Comparison of ENCODE assay signal across 26 cellular contexts in genomic region chr4:3317011-3317655, GRCh38. TPM values are rescaled to one million over a fixed set of nuclear protein-coding genes. Genes with fewer than 3 reads are reported as not detected.
DNase-seq lines count a peak whose midpoint lies in the region; ATAC-seq, FAIRE-seq and TF ChIP-seq lines count a peak whose summit lies in the region.
"Had no signal": no experiment of that assay in that cellular context is flagged by ENCODE, and none has a peak within 500 bp of the region (broad histone marks: within the 10 kb centered on the region; RNA-seq: fewer than 3 reads in every experiment).

No MANE protein-coding gene starts in this region.

- FAIRE-seq in HepG2 (lab: Jason Lieb, UNC), result no peak
- FAIRE-seq: bronchial epithelial cell, GM12878 had no signal

- H2AFZ ChIP-seq in HepG2 (ENCODE audit: low read length), result no peak overlapping the region

- peaks cover 20% of the 10 kb centered on the region for H3K36me3 Mint-ChIP-seq in type B pancreatic cell

- TF ChIP-seq EP300 in HepG2 (IDR thresholded peaks at IDR 0.05; ENCODE audit: low read depth in 2 of 2, low read length in 2 of 2) (no peak), HepG2 (CRISPR knock-in tag; IDR thresholded peaks at IDR 0.05; ENCODE audit: borderline replicate concordance) (no peak)

- peaks cover 8 to 10% of the 10 kb centered on the region in 2 donors for H3K4me1 ChIP-seq in adrenal gland (replicated peaks in 1 of 2)
- peaks cover 22% of the 10 kb centered on the region for H3K4me1 ChIP-seq in HepG2 (ENCODE audit: insufficient read depth, low read length)

- no peak overlapping the region for H3K27ac Mint-ChIP-seq in type B pancreatic cell
- H3K27ac Mint-ChIP-seq: activated naive CD8-positive, alpha-beta T cell; activated T-helper 17 cell treated with anti-CD3 and anti-CD28 coated beads, Interleukin-2, amount 50 U/mL, for 72 hours; CD8-positive, alpha-beta memory T cell; effector memory CD8-positive, alpha-beta T cell; naive thymus-derived CD4-positive, alpha-beta T cell had no signal

- peaks cover 9% of the 10 kb centered on the region for H3K79me2 ChIP-seq in HepG2 (ENCODE audit: insufficient read depth, low read length)

- CTCF ChIA-PET in HepG2 (lab: Yijun Ruan, JAX; ENCODE audit: low intra/inter-chr PET ratio, low total read pairs), result no interaction called here

- POLR2A ChIA-PET in HepG2 (lab: Yijun Ruan, JAX), result no interaction called here

- no peak overlapping the region for H3K9ac ChIP-seq in HepG2 (ENCODE audit: insufficient read depth, low read depth, low read length)

- H3K4me1 Mint-ChIP-seq in type B pancreatic cell (ENCODE audit: unreplicated experiment), result peaks cover 22% of the 10 kb centered on the region
- H3K4me1 Mint-ChIP-seq: activated T-helper 17 cell treated with anti-CD3 and anti-CD28 coated beads, Interleukin-2, amount 50 U/mL, for 72 hours; CD8-positive, alpha-beta memory T cell had no signal

- intact Hi-C loops in Right ventricle myocardium superior (cut with DNase I), result no loop called here
- intact Hi-C loops in left cardiac atrium (cut with DNase I), result no loop called here
- intact Hi-C loops in adrenal gland (cut with DNase I), result no loop called here
- intact Hi-C loops in HepG2 (cut with micrococcal nuclease; ENCODE audit: unreplicated experiment), result no loop called here

- whole genome bisulfite sequencing in adrenal gland, 4 donors, result 95 to 98% (median 96%) methylated on average over 26 to 42 of the region's 42 CpGs
- WGBS in HepG2 (ENCODE audit: low lambda C conversion rate), result 97% methylated on average over 33 of the region's 42 CpGs

- TF ChIP-seq POLR2A in adrenal gland (IDR thresholded peaks at IDR 0.05) (no peak), HepG2 (IDR thresholded peaks at IDR 0.05; ENCODE audit: insufficient read depth in 1 of 2, low read depth in 2 of 2, low read length in 2 of 2) (no peak)

- H3K9me3 ChIP-seq in adrenal gland (replicated peaks in 1 of 3) (no peaks in the 10 kb centered on the region), HepG2 (ENCODE audit: low read length) (no peaks in the 10 kb centered on the region)

- DNase-seq in Right ventricle myocardium superior, result peak; percentile 33
- no peak for DNase-seq in left cardiac atrium
- peak in 4 of 7 donors; percentile 10 to 50 (median 14) for DNase-seq in adrenal gland
- DNase-seq in HepG2 (ENCODE audit: low spot score), result no peak
- DNase-seq in type B pancreatic cell (ENCODE audit: extremely low spot score, unreplicated experiment), result peak; percentile 65
- DNase-seq in DMS 273 (lab: John Stamatoyannopoulos, UW; ENCODE audit: unreplicated experiment), result no peak
- DNase-seq in SKM-1 (lab: John Stamatoyannopoulos, UW; ENCODE audit: unreplicated experiment), result no peak
- DNase-seq: activated CD4-positive, alpha-beta T cell treated with anti-CD3 and anti-CD28 coated beads, Interleukin-2, amount 50 U/mL, for 1 hour; activated CD4-positive, CD25-positive, alpha-beta regulatory T cell; AML-193; anterior cingulate cortex; CD8-positive, alpha-beta memory T cell; effector memory CD8-positive, alpha-beta T cell; glutamatergic neuron; H7; midbrain; naive thymus-derived CD4-positive, alpha-beta T cell; NCI-H1694; NCI-H510A; stimulated activated naive CD4-positive, alpha-beta T cell had no signal

- H3K27me3 ChIP-seq in adrenal gland, result no peaks in the 10 kb centered on the region
- no peaks in the 10 kb centered on the region for H3K27me3 ChIP-seq in HepG2 (ENCODE audit: control insufficient read depth in 1 of 2, insufficient read depth in 2 of 2, low read length in 2 of 2)

- H3K36me3 ChIP-seq in adrenal gland (replicated peaks in 1 of 2) (peaks cover 0 to 9% of the 10 kb centered on the region in 2 donors), HepG2 (replicated peaks in 1 of 2; ENCODE audit: control insufficient read depth in 1 of 2, insufficient read depth in 2 of 2, low read length in 2 of 2) (peaks cover 14 to 28% of the 10 kb centered on the region in 2 experiments; a peak in 4 of 5 replicates)

- ATAC-seq in Right ventricle myocardium superior (ENCODE audit: poor library complexity) (no peak), left cardiac atrium (no peak), HepG2 (no peak), GM21529 (IDR thresholded peaks at IDR 0.05; ENCODE audit: unreplicated experiment) (no peak)
- ATAC-seq: activated T-helper 17 cell treated with anti-CD3 and anti-CD28 coated beads, Interleukin-2, amount 50 U/mL, for 72 hours; effector memory CD8-positive, alpha-beta T cell; GM12878; naive thymus-derived CD4-positive, alpha-beta T cell had no signal

- in situ Hi-C loops in HepG2 (cut with HindIII; ENCODE audit: extremely low pct_ligation_motif_present, low pct_unique_long_range_greater_than_20kb), result no loop called here

- H3K4me2 ChIP-seq in HepG2 (ENCODE audit: low read depth, low read length), result no peak overlapping the region

- H4K20me1 ChIP-seq in HepG2 (ENCODE audit: insufficient read depth, low read length), result no peaks in the 10 kb centered on the region; the same call in 1 of the 2 replicates

- TF ChIP-seq CTCF in adrenal gland (IDR thresholded peaks at IDR 0.05), result no peak
- no peak for TF ChIP-seq CTCF in HepG2 (CRISPR knock-in tag; IDR thresholded peaks at IDR 0.05)
- no peak for TF ChIP-seq CTCF in type B pancreatic cell (conservative IDR thresholded peaks at IDR 0.05)

- no peak overlapping the region for H3K27ac ChIP-seq in adrenal gland
- H3K27ac ChIP-seq in HepG2 (ENCODE audit: extremely low read length, insufficient read depth, low read length), result no peak overlapping the region
- H3K27ac ChIP-seq: SK-N-MC had no signal

- H3K27me3 Mint-ChIP-seq in type B pancreatic cell, result no peaks in the 10 kb centered on the region
- H3K27me3 Mint-ChIP-seq: activated naive CD8-positive, alpha-beta T cell; activated T-helper 17 cell treated with anti-CD3 and anti-CD28 coated beads, Interleukin-2, amount 50 U/mL, for 72 hours; CD8-positive, alpha-beta memory T cell; effector memory CD8-positive, alpha-beta T cell; naive thymus-derived CD4-positive, alpha-beta T cell had no signal

- H3K4me3 ChIP-seq in adrenal gland (no peak overlapping the region), HepG2 (replicated peaks in 1 of 3; ENCODE audit: insufficient read depth in 1 of 3, low read depth in 2 of 3, low read length in 3 of 3) (no peak overlapping the region)
- H3K4me3 ChIP-seq: GM12878, SK-N-MC had no signal

- H3K9me3 Mint-ChIP-seq in type B pancreatic cell, result no peaks in the 10 kb centered on the region
- H3K9me3 Mint-ChIP-seq: activated T-helper 17 cell treated with anti-CD3 and anti-CD28 coated beads, Interleukin-2, amount 50 U/mL, for 72 hours; CD8-positive, alpha-beta memory T cell; effector memory CD8-positive, alpha-beta T cell; naive thymus-derived CD4-positive, alpha-beta T cell had no signal

- no peak for TF ChIP-seq RAD21 in HepG2 (CRISPR knock-in tag; IDR thresholded peaks at IDR 0.05)

- no TSS peak for BruUV-seq in HepG2 (replicated peaks; lab: Mats Ljungman, UMichigan)

- no peak overlapping the region for H3K4me3 Mint-ChIP-seq in type B pancreatic cell
- H3K4me3 Mint-ChIP-seq: activated naive CD8-positive, alpha-beta T cell; activated T-helper 17 cell treated with anti-CD3 and anti-CD28 coated beads, Interleukin-2, amount 50 U/mL, for 72 hours; CD8-positive, alpha-beta memory T cell; effector memory CD8-positive, alpha-beta T cell; naive thymus-derived CD4-positive, alpha-beta T cell had no signal

TF ChIP-seq in HepG2, 621 proteins besides CTCF, POLR2A, EP300 and RAD21:
- TF ChIP-seq ZNF850 (CRISPR knock-in tag; conservative IDR thresholded peaks at IDR 0.05), result no peak
- no peak for TF ChIP-seq SPEN (CRISPR knock-in tag; IDR thresholded peaks at IDR 0.05; ENCODE audit: low read depth)
- no peak for TF ChIP-seq ZNF496 (CRISPR knock-in tag; IDR thresholded peaks at IDR 0.05; ENCODE audit: insufficient replicate concordance)
- TF ChIP-seq AGO2 (optimal IDR thresholded peaks at IDR 0.05; ENCODE audit: low read depth, low read length), result peak; percentile 14

RNA-seq across cellular contexts. Expression of gene RGS12, which starts 24.3 kb away (rescaled TPM):
- total RNA-seq in Right ventricle myocardium superior, result 15.8 TPM
- 10 to 100 TPM; 13.3 to 16.6 TPM for total RNA-seq in left cardiac atrium
- total RNA-seq in adrenal gland, result 10 to 100 TPM; 15.5 to 35.2 (median 21.9) TPM
- 10 to 100 TPM in 2 of 3 donors, 1 to 10 TPM in 1; 8.2 to 73.9 (median 33.8) TPM for polyA plus RNA-seq in adrenal gland
- total RNA-seq in HepG2 (2016; rRNA removed; fragmentation: Illumina TruSeq; extraction: Trizol), result 18.2 and 21.0 TPM in 2 replicates
- 9.3 and 11.0 TPM in 2 replicates for total RNA-seq in HepG2 (2016; cell fraction: cytosol; rRNA removed; fragmentation: Illumina TruSeq; extraction: Trizol; ENCODE audit: low read depth)
- 16.0 and 24.7 TPM in 2 replicates for total RNA-seq in HepG2 (2016; cell fraction: insoluble cytoplasmic fraction; rRNA removed; fragmentation: Illumina TruSeq; extraction: Trizol)
- 16.1 and 18.9 TPM in 2 replicates for total RNA-seq in HepG2 (2016; cell fraction: membrane; rRNA removed; fragmentation: Illumina TruSeq; extraction: Trizol)
- total RNA-seq in HepG2 (2016; cell fraction: nucleus; rRNA removed; fragmentation: Illumina TruSeq; extraction: Trizol), result 21.7 and 25.1 TPM in 2 replicates
- polyA plus RNA-seq in HepG2 (2011; rRNA removed), result 27.7 and 35.5 TPM in 2 replicates
- polyA plus RNA-seq in HepG2 (2011; cell fraction: cytosol; rRNA removed), result 11.1 and 23.9 TPM in 2 replicates
- 115 and 118 TPM in 2 replicates for polyA plus RNA-seq in HepG2 (2011; cell fraction: nucleus; rRNA removed)
- 37.4 and 43.4 TPM in 2 replicates for polyA plus RNA-seq in HepG2 (2012)
- polyA plus RNA-seq in HepG2 (2016; cell fraction: cytosol; fragmentation: Illumina TruSeq; extraction: Trizol; ENCODE audit: low read depth), result 2.0 and 3.4 TPM in 2 replicates
- 17.8 and 20.5 TPM in 2 replicates for polyA plus RNA-seq in HepG2 (2016; cell fraction: insoluble cytoplasmic fraction; fragmentation: Illumina TruSeq; extraction: Trizol; ENCODE audit: low read depth)
- polyA plus RNA-seq in HepG2 (2016; cell fraction: membrane; fragmentation: Illumina TruSeq; extraction: Trizol; ENCODE audit: low read depth), result 5.5 and 5.6 TPM in 2 replicates
- 51.0 and 56.7 TPM in 2 replicates for polyA plus RNA-seq in HepG2 (2016; cell fraction: nucleus; fragmentation: Illumina TruSeq; extraction: Trizol; ENCODE audit: insufficient read depth, low read depth)
- polyA minus RNA-seq in HepG2 (2011; rRNA and poly(A)+ RNA removed; ENCODE audit: low replicate concordance), result 4.5 and 52.2 TPM in 2 replicates
- 14.2 and 24.5 TPM in 2 replicates for polyA minus RNA-seq in HepG2 (2011; cell fraction: cytosol; rRNA and poly(A)+ RNA removed)
- polyA minus RNA-seq in HepG2 (2011; cell fraction: nucleus; rRNA and poly(A)+ RNA removed), result 45.0 and 59.1 TPM in 2 replicates
- 35.7 and 67.5 TPM in 2 replicates for total RNA-seq in type B pancreatic cell (ENCODE audit: low replicate concordance)

Comparison
In these comparisons a context has a peak if more than half of its experiments do, and no peak if none do; other contexts are left out.
1. DNase-seq: peak in Right ventricle myocardium superior (single experiment), adrenal gland (4 of 7) and type B pancreatic cell (single experiment); none in left cardiac atrium (single experiment), HepG2 (single experiment), DMS 273 (single experiment) and SKM-1 (single experiment).